19 cellular contexts compared by ENCODE assay signal in the genomic region with DNA sequence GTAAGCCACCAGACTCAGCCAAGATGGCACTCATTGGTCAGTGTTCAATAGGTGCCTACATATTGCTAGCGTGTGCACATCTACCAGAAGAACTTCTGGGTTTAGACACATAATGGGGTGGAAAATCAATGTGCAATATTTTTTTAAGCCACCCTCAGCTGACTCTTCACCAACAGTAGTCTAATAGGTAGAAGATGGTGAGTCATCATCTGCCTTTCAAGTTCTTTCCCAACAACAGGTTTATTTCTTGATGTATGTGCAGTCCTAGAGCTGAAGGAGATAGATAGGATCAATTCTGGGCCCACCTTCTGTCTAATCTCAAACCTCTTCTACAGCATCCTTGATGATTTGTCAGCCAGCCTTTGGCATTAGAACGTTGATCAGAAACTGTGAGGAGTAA.
"Had no signal": no experiment of that assay in that cellular context is flagged by ENCODE, and none has a peak within 500 bp of the region (broad histone marks: within the 10 kb centered on the region; RNA-seq: fewer than 3 reads in every experiment).

No MANE protein-coding gene starts in this region.

- H3K4me3 Mint-ChIP-seq: activated B cell treated with CpG ODN at 0.5 μM for 24 hours; activated CD4-positive, alpha-beta T cell treated with anti-CD3 and anti-CD28 coated beads, Interleukin-2, amount 10 ng/mL, durations not matched to agents 24 days and 14 days; activated CD8-positive, alpha-beta T cell treated with anti-CD3 and anti-CD28 coated beads, Interleukin-2, amount 10 ng/mL, durations not matched to agents 7 days and 5 days; activated naive CD8-positive, alpha-beta T cell treated with anti-CD3 and anti-CD28 coated beads for 36 hours; stimulated activated memory B cell treated with anti-CD40 and anti-IgM and Interleukin-4, amounts not matched to agents 10 μg/mL and 1 μg/mL and 100 μg/mL, for 72 hours had no signal

- H3K9me3 ChIP-seq: esophagus squamous epithelium, pancreas, thyroid gland had no signal

- H3K4me3 ChIP-seq: esophagus squamous epithelium, pancreas, thyroid gland had no signal

- H3K4me1 ChIP-seq: pancreas, thyroid gland had no signal

- DNase-seq: activated B cell treated with CpG ODN at 0.5 μM for 24 hours; activated CD4-positive, alpha-beta T cell treated with anti-CD3 and anti-CD28 coated beads, Interleukin-2, amount 10 ng/mL, durations not matched to agents 24 days and 14 days; activated CD8-positive, alpha-beta memory T cell treated with anti-CD3 and anti-CD28 coated beads, Interleukin-2, amount 50 U/mL, for 4 hours; activated CD8-positive, alpha-beta T cell treated with anti-CD3 and anti-CD28 coated beads, Interleukin-2, amount 10 ng/mL, durations not matched to agents 7 days and 5 days; activated gamma-delta T cell; activated naive CD8-positive, alpha-beta T cell treated with anti-CD3 and anti-CD28 coated beads for 36 hours; activated T-cell treated with anti-CD3 and anti-CD28 coated beads, Interleukin-2, amount 50 U/mL, for 48 hours; anterior cingulate cortex; cerebellar nuclear complex; dermis blood vessel endothelial cell; esophagus squamous epithelium; foreskin melanocyte; midbrain; pancreas; stimulated activated CD4-positive, alpha-beta T cell treated with anti-CD3 and anti-CD28 coated beads, Interleukin-2, amount 100 ng/mL, for 48 hours; T-helper 2 cell; thyroid gland had no signal

- H3K27ac ChIP-seq: brain microvascular endothelial cell, pancreas, thyroid gland had no signal

- H3K27me3 ChIP-seq: brain microvascular endothelial cell, pancreas, thyroid gland had no signal

- H3K9me3 Mint-ChIP-seq: activated B cell treated with CpG ODN at 0.5 μM for 24 hours; activated naive CD8-positive, alpha-beta T cell treated with anti-CD3 and anti-CD28 coated beads for 36 hours had no signal

- H3K27ac Mint-ChIP-seq: activated B cell treated with CpG ODN at 0.5 μM for 24 hours; activated CD4-positive, alpha-beta T cell treated with anti-CD3 and anti-CD28 coated beads, Interleukin-2, amount 10 ng/mL, durations not matched to agents 24 days and 14 days; activated CD8-positive, alpha-beta T cell treated with anti-CD3 and anti-CD28 coated beads, Interleukin-2, amount 10 ng/mL, durations not matched to agents 7 days and 5 days; activated naive CD8-positive, alpha-beta T cell treated with anti-CD3 and anti-CD28 coated beads for 36 hours; stimulated activated memory B cell treated with anti-CD40 and anti-IgM and Interleukin-4, amounts not matched to agents 10 μg/mL and 1 μg/mL and 100 μg/mL, for 72 hours had no signal

- H3K36me3 ChIP-seq: brain microvascular endothelial cell, pancreas, thyroid gland had no signal
